In genomic region chr17:82866521-82867214, GRCh38 we compare ENCODE assay signal across 11 cellular contexts. TPM values are rescaled to one million over a fixed set of nuclear protein-coding genes. Genes with fewer than 3 reads are reported as not detected.
DNase-seq lines count a peak whose midpoint lies in the region; ATAC-seq and TF ChIP-seq lines count a peak whose summit lies in the region.
"Had no signal": no experiment of that assay in that cellular context is flagged by ENCODE, and none has a peak within 500 bp of the region (broad histone marks: within the 10 kb centered on the region; RNA-seq: fewer than 3 reads in every experiment).

No MANE protein-coding gene starts in this region.

- H3K27me3 Mint-ChIP-seq in activated T-helper 17 cell treated with anti-CD3 and anti-CD28 coated beads, Interleukin-2, amount 50 U/mL, for 72 hours: no peaks in the 10 kb centered on the region
- H3K27me3 Mint-ChIP-seq: activated naive CD4-positive, alpha-beta T cell treated with anti-CD3 and anti-CD28 coated beads, Interleukin-2, amount 50 U/mL, for 24 hours had no signal

- no peak for TF ChIP-seq EP300 in suprapubic skin (IDR thresholded peaks at IDR 0.05)

- peaks cover 56% of the 10 kb centered on the region for H3K4me1 ChIP-seq in suprapubic skin

- no peak for TF ChIP-seq CTCF in suprapubic skin (IDR thresholded peaks at IDR 0.05)

- H3K4me3 ChIP-seq in suprapubic skin: no peak overlapping the region

- H3K9me3 ChIP-seq in suprapubic skin: no peaks in the 10 kb centered on the region

- H3K27ac Mint-ChIP-seq in activated T-helper 17 cell treated with anti-CD3 and anti-CD28 coated beads, Interleukin-2, amount 50 U/mL, for 72 hours: no peak overlapping the region
- H3K27ac Mint-ChIP-seq: activated naive CD4-positive, alpha-beta T cell treated with anti-CD3 and anti-CD28 coated beads, Interleukin-2, amount 50 U/mL, for 24 hours had no signal

- DNase-seq in NCI-H1417 (lab: John Stamatoyannopoulos, UW) (peak; percentile 29 to 75 (median 50)), NCI-H1417 treated with DMSO at 0.1 percent for 48 hours (lab: John Stamatoyannopoulos, UW) (no peak), left ventricle myocardium superior (peak; percentile 55), suprapubic skin (ENCODE audit: low spot score in 2 of 2) (peak in 1 of 2 donors; percentile 61), NCI-H226 (no peak), HuH-7 (ENCODE audit: low spot score) (no peak)
- no peak for DNase-seq in activated naive CD4-positive, alpha-beta T cell (lab: John Stamatoyannopoulos, UW)
- DNase-seq: NCI-H1105 treated with DMSO at 0.1 percent for 48 hours had no signal

- H3K36me3 Mint-ChIP-seq in activated T-helper 17 cell treated with anti-CD3 and anti-CD28 coated beads, Interleukin-2, amount 50 U/mL, for 72 hours (ENCODE audit: low read depth): peaks cover 23% of the 10 kb centered on the region

- peak overlapping the region; percentile 61 for H3K27ac ChIP-seq in suprapubic skin
- H3K27ac ChIP-seq: 22Rv1 had no signal

- no peak for ATAC-seq in activated T-helper 17 cell treated with anti-CD3 and anti-CD28 coated beads, Interleukin-2, amount 50 U/mL, for 72 hours (replicated peaks)
- peak; percentile 73 for ATAC-seq in left ventricle myocardium superior

- no peaks in the 10 kb centered on the region for H3K9me3 Mint-ChIP-seq in activated T-helper 17 cell treated with anti-CD3 and anti-CD28 coated beads, Interleukin-2, amount 50 U/mL, for 72 hours
- H3K9me3 Mint-ChIP-seq: activated naive CD4-positive, alpha-beta T cell treated with anti-CD3 and anti-CD28 coated beads, Interleukin-2, amount 50 U/mL, for 24 hours had no signal

- peaks cover 25% of the 10 kb centered on the region for H3K4me1 Mint-ChIP-seq in activated T-helper 17 cell treated with anti-CD3 and anti-CD28 coated beads, Interleukin-2, amount 50 U/mL, for 72 hours

- TF ChIP-seq POLR2A in suprapubic skin (IDR thresholded peaks at IDR 0.05): no peak

- peak overlapping the region; percentile 89 for H3K4me3 Mint-ChIP-seq in activated T-helper 17 cell treated with anti-CD3 and anti-CD28 coated beads, Interleukin-2, amount 50 U/mL, for 72 hours
- H3K4me3 Mint-ChIP-seq: activated naive CD4-positive, alpha-beta T cell treated with anti-CD3 and anti-CD28 coated beads, Interleukin-2, amount 50 U/mL, for 24 hours had no signal

- 52% methylated on average over 10 of the region's 14 CpGs for WGBS in suprapubic skin

- H3K27me3 ChIP-seq in suprapubic skin: no peaks in the 10 kb centered on the region

- peaks cover 13% of the 10 kb centered on the region for H3K36me3 ChIP-seq in suprapubic skin

- intact Hi-C loops in left ventricle myocardium superior (cut with micrococcal nuclease): no loop called here

RNA-seq across cellular contexts. Expression of gene ZNF750, which starts 26.8 kb away (rescaled TPM):
- total RNA-seq in activated T-helper 17 cell treated with anti-CD3 and anti-CD28 coated beads, Interleukin-2, amount 50 U/mL, for 72 hours: not detected
- total RNA-seq in left ventricle myocardium superior (0.15 TPM), suprapubic skin (100 to 1,000 TPM; 117 to 353 (median 233) TPM)

Comparison
In these comparisons a context has a peak if more than half of its experiments do, and no peak if none do; other contexts are left out.
1. DNase-seq: peak in NCI-H1417 (3 of 3) and left ventricle myocardium superior (single experiment); none in NCI-H1417 treated with DMSO at 0.1 percent for 48 hours (single experiment), NCI-H226 (single experiment), HuH-7 (single experiment) and activated naive CD4-positive, alpha-beta T cell (0 of 4).
2. RNA of gene ZNF750, which starts 26.8 kb away (total RNA-seq): 117 to 353 TPM in suprapubic skin; 0.15 TPM in left ventricle myocardium superior (single experiment) and not detected in activated T-helper 17 cell treated with anti-CD3 and anti-CD28 coated beads, Interleukin-2, amount 50 U/mL, for 72 hours; every median in the first group is over 100 times any median in the second.